ENCODE assay signal across 3 cellular contexts in genomic region chr3:130138992-130139391, GRCh38. TPM values are rescaled to one million over a fixed set of nuclear protein-coding genes. Genes with fewer than 3 reads are reported as not detected.
"Had no signal": no experiment of that assay in that cellular context is flagged by ENCODE, and none has a peak within 500 bp of the region (broad histone marks: within the 10 kb centered on the region; RNA-seq: fewer than 3 reads in every experiment).

No MANE protein-coding gene starts in this region.

RNA-seq across cellular contexts. Expression of gene ALG1L2, which starts 57.4 kb away (rescaled TPM):
- total RNA-seq: HT-29, HT1080, IMR-90 had no signal
- polyA plus RNA-seq: IMR-90 had no signal
